Comparison of ENCODE assay signal across 11 cellular contexts in genomic region chr11:64643258-64643881, GRCh38. TPM values are rescaled to one million over a fixed set of nuclear protein-coding genes. Genes with fewer than 3 reads are reported as not detected.
DNase-seq lines count a peak whose midpoint lies in the region; ATAC-seq lines count a peak whose summit lies in the region.
"Had no signal": no experiment of that assay in that cellular context is flagged by ENCODE, and none has a peak within 500 bp of the region (broad histone marks: within the 10 kb centered on the region; RNA-seq: fewer than 3 reads in every experiment).

No MANE protein-coding gene starts in this region.

- peak overlapping the region; percentile 26 for H3K4me3 Mint-ChIP-seq in natural killer cell treated with Interleukin-12 subunit alpha and Interleukin-12 subunit beta and Interleukin-15 and Interleukin-18, amount 100 ng/mL, for 72 hours

- no peaks in the 10 kb centered on the region for H3K9me3 ChIP-seq in BLaER1 treated with 17β-estradiol and CSF1 and Interleukin-3, amounts not matched to agents 10 nM and 100 nM (replicated peaks in 1 of 11)

- peak overlapping the region in 1 of 10 experiments; percentile 38; a peak in 1 of 20 replicates for H3K4me3 ChIP-seq in BLaER1 treated with 17β-estradiol and CSF1 and Interleukin-3, amounts not matched to agents 10 nM and 100 nM

- no peaks in the 10 kb centered on the region for H3K9me3 Mint-ChIP-seq in natural killer cell treated with Interleukin-12 subunit alpha and Interleukin-12 subunit beta and Interleukin-15 and Interleukin-18, amount 100 ng/mL, for 72 hours
- H3K9me3 Mint-ChIP-seq: activated T-cell treated with anti-CD3 and anti-CD28 coated beads, Interleukin-2, amount 50 U/mL, for 72 hours had no signal

- peaks cover 62 to 95% (median 79%) of the 10 kb centered on the region in 11 experiments for H3K27me3 ChIP-seq in BLaER1 treated with 17β-estradiol and CSF1 and Interleukin-3, amounts not matched to agents 10 nM and 100 nM

- H3K27me3 Mint-ChIP-seq in natural killer cell treated with Interleukin-12 subunit alpha and Interleukin-12 subunit beta and Interleukin-15 and Interleukin-18, amount 100 ng/mL, for 72 hours = peaks cover 24 to 29% of the 10 kb centered on the region in 2 donors

- peak overlapping the region in 9 of 11 experiments; percentile 47 to 82 (median 69); a peak in 14 of 22 replicates for H3K4me2 ChIP-seq in BLaER1 treated with 17β-estradiol and CSF1 and Interleukin-3, amounts not matched to agents 10 nM and 100 nM

- no peaks in the 10 kb centered on the region for H3K36me3 Mint-ChIP-seq in natural killer cell treated with Interleukin-12 subunit alpha and Interleukin-12 subunit beta and Interleukin-15 and Interleukin-18, amount 100 ng/mL, for 72 hours

- H3K9ac ChIP-seq in BLaER1 treated with 17β-estradiol and CSF1 and Interleukin-3, amounts not matched to agents 10 nM and 100 nM = no peak overlapping the region

- peaks cover 0 to 3% of the 10 kb centered on the region in 2 donors for H3K4me1 Mint-ChIP-seq in natural killer cell treated with Interleukin-12 subunit alpha and Interleukin-12 subunit beta and Interleukin-15 and Interleukin-18, amount 100 ng/mL, for 72 hours (ENCODE audit: low read depth in 2 of 2)

- peak; percentile 71 for DNase-seq in NCI-H1105 treated with DMSO at 0.1 percent for 48 hours (lab: John Stamatoyannopoulos, UW)
- DNase-seq in ecto neural progenitor cell (ENCODE audit: low spot score) = peak; percentile 76
- DNase-seq in natural killer cell treated with Interleukin-12 subunit alpha and Interleukin-12 subunit beta and Interleukin-15 and Interleukin-18, amount 100 ng/mL, for 72 hours (ENCODE audit: low spot score) = no peak
- no peak for DNase-seq in glomerular visceral epithelial cell (ENCODE audit: extremely low spot score)
- no peak for DNase-seq in activated T-cell treated with anti-CD3 and anti-CD28 coated beads for 4 hours
- no peak for DNase-seq in KG1 (lab: John Stamatoyannopoulos, UW)
- DNase-seq: activated T-cell treated with anti-CD3 and anti-CD28 coated beads, Interleukin-2, amount 50 U/mL, for 72 hours; GF-D8 had no signal

- no peak overlapping the region for H3K27ac Mint-ChIP-seq in natural killer cell treated with Interleukin-12 subunit alpha and Interleukin-12 subunit beta and Interleukin-15 and Interleukin-18, amount 100 ng/mL, for 72 hours
- H3K27ac Mint-ChIP-seq: activated T-cell treated with anti-CD3 and anti-CD28 coated beads, Interleukin-2, amount 50 U/mL, for 72 hours had no signal

- H3K4me1 ChIP-seq in BLaER1 treated with 17β-estradiol and CSF1 and Interleukin-3, amounts not matched to agents 10 nM and 100 nM = peaks cover 13 to 78% (median 57%) of the 10 kb centered on the region in 10 experiments

- H4K20me1 ChIP-seq in BLaER1 treated with 17β-estradiol and CSF1 and Interleukin-3, amounts not matched to agents 10 nM and 100 nM = peaks cover 0 to 63% (median 17%) of the 10 kb centered on the region in 11 experiments; a peak in 16 of 22 replicates

- no peaks in the 10 kb centered on the region for H3K36me3 ChIP-seq in BLaER1 treated with 17β-estradiol and CSF1 and Interleukin-3, amounts not matched to agents 10 nM and 100 nM

- H3K27ac ChIP-seq in BLaER1 treated with 17β-estradiol and CSF1 and Interleukin-3, amounts not matched to agents 10 nM and 100 nM = no peak overlapping the region

- ATAC-seq in natural killer cell treated with Interleukin-12 subunit alpha and Interleukin-12 subunit beta and Interleukin-15 and Interleukin-18, amount 100 ng/mL, for 72 hours = no peak
- no peak for ATAC-seq in HG03521 (IDR thresholded peaks at IDR 0.05; ENCODE audit: unreplicated experiment)

RNA-seq across cellular contexts. Expression of gene SLC22A12, which starts 52.4 kb away (rescaled TPM):
- not detected for total RNA-seq in natural killer cell treated with Interleukin-12 subunit alpha and Interleukin-12 subunit beta and Interleukin-15 and Interleukin-18, amount 100 ng/mL, for 72 hours
- total RNA-seq: activated T-cell treated with anti-CD3 and anti-CD28 coated beads, Interleukin-2, amount 50 U/mL, for 72 hours; fibroblast of lung had no signal

Comparison
In these comparisons a context has a peak if more than half of its experiments do, and no peak if none do; other contexts are left out.
1. DNase-seq: peak in NCI-H1105 treated with DMSO at 0.1 percent for 48 hours (single experiment) and ecto neural progenitor cell (single experiment); none in natural killer cell treated with Interleukin-12 subunit alpha and Interleukin-12 subunit beta and Interleukin-15 and Interleukin-18, amount 100 ng/mL, for 72 hours (single experiment), glomerular visceral epithelial cell (single experiment), activated T-cell treated with anti-CD3 and anti-CD28 coated beads for 4 hours (single experiment) and KG1 (single experiment).